ENCODE assay signal across 19 cellular contexts in genomic region chr9:2726620-2727335, GRCh38. TPM values are rescaled to one million over a fixed set of nuclear protein-coding genes. Genes with fewer than 3 reads are reported as not detected.
A peak's percentile ranks its signal among the peaks of the same experiment; 100 is the strongest.
DNase-seq lines count a peak whose midpoint lies in the region; ATAC-seq, FAIRE-seq and TF ChIP-seq lines count a peak whose summit lies in the region.
"Had no signal": no experiment of that assay in that cellular context is flagged by ENCODE, and none has a peak within 500 bp of the region (broad histone marks: within the 10 kb centered on the region; RNA-seq: fewer than 3 reads in every experiment).

No MANE protein-coding gene starts in this region.

- no peaks in the 10 kb centered on the region for H4K20me1 ChIP-seq in endothelial cell of umbilical vein (replicated peaks; ENCODE audit: control insufficient read depth, extremely low read depth, insufficient read depth, low read length)

- H3K4me3 Mint-ChIP-seq in nephron progenitor cell = peak overlapping the region; percentile 57
- H3K4me3 Mint-ChIP-seq: naive thymus-derived CD8-positive, alpha-beta T cell had no signal

- no peak overlapping the region for H3K4me2 ChIP-seq in endothelial cell of umbilical vein (ENCODE audit: insufficient read depth, low read length)

- no peaks in the 10 kb centered on the region for H3K9me3 Mint-ChIP-seq in nephron progenitor cell
- H3K9me3 Mint-ChIP-seq: naive thymus-derived CD8-positive, alpha-beta T cell had no signal

- H3K36me3 ChIP-seq in endothelial cell of umbilical vein (ENCODE audit: control insufficient read depth in 2 of 2, extremely low read depth in 1 of 2, insufficient read depth in 2 of 2, low read length in 2 of 2) = no peaks in the 10 kb centered on the region
- H3K36me3 ChIP-seq: SJCRH30, suprapubic skin had no signal

- no peak overlapping the region for H2AFZ ChIP-seq in endothelial cell of umbilical vein (ENCODE audit: low read depth, low read length)

- ATAC-seq in HG02642 (IDR thresholded peaks at IDR 0.05; ENCODE audit: poor library complexity, unreplicated experiment) = no peak
- no peak for ATAC-seq in stimulated activated naive CD8-positive, alpha-beta T cell treated with anti-CD3 and anti-CD28 coated beads, Interleukin-15, Interleukin-2, amounts not matched to agents 100 U/mL and 50 U/mL, for 24 hours
- no peak for ATAC-seq in sciatic nerve
- ATAC-seq: left ventricle myocardium superior; naive thymus-derived CD8-positive, alpha-beta T cell had no signal

- intact Hi-C loops in endothelial cell of umbilical vein (cut with micrococcal nuclease) = loop anchor here (5.0 kb wide), 2 partner anchors 404 to 484 kb away; no protein-coding TSS in a partner anchor
- intact Hi-C loops in sciatic nerve (cut with DNase I) = no loop called here

- no peak for TF ChIP-seq POLR2A in endothelial cell of umbilical vein (IDR thresholded peaks at IDR 0.05; ENCODE audit: low read depth, low read length)

- peak; percentile 67 for FAIRE-seq in endothelial cell of umbilical vein (lab: Jason Lieb, UNC)
- FAIRE-seq: HepG2 had no signal

- no peak overlapping the region for H3K9ac ChIP-seq in endothelial cell of umbilical vein (replicated peaks; ENCODE audit: extremely low read depth, insufficient read depth, low read length)

- no TSS peak for BruUV-seq in endothelial cell of umbilical vein (replicated peaks; lab: Mats Ljungman, UMichigan)

- TF ChIP-seq CTCF in endothelial cell of umbilical vein (IDR thresholded peaks at IDR 0.05; ENCODE audit: extremely low read depth in 1 of 2, insufficient read depth in 1 of 2, low read depth in 1 of 2, low read length in 2 of 2) (no peak), nephron progenitor cell (IDR thresholded peaks at IDR 0.05) (no peak)

- H3K4me1 Mint-ChIP-seq in nephron progenitor cell = peaks cover 56% of the 10 kb centered on the region

- no peak overlapping the region for H3K4me3 ChIP-seq in endothelial cell of umbilical vein (replicated peaks in 1 of 3; ENCODE audit: insufficient read depth in 1 of 3, low read depth in 1 of 3, low read length in 3 of 3)
- H3K4me3 ChIP-seq: SJCRH30, suprapubic skin had no signal

- no peaks in the 10 kb centered on the region for H3K79me2 ChIP-seq in endothelial cell of umbilical vein (ENCODE audit: control insufficient read depth, insufficient read depth, low read length)

- H3K9me3 ChIP-seq in endothelial cell of umbilical vein (replicated peaks; ENCODE audit: control insufficient read depth, insufficient read depth, low read length) = no peaks in the 10 kb centered on the region
- H3K9me3 ChIP-seq: SJCRH30, suprapubic skin had no signal

- dilution Hi-C loops in endothelial cell of umbilical vein (cut with MboI; ENCODE audit: extremely low pct_ligation_motif_present, low sequenced_read_pairs) = no loop called here

- peaks cover 3% of the 10 kb centered on the region for H3K27me3 Mint-ChIP-seq in nephron progenitor cell (ENCODE audit: low read depth, poor library complexity)
- H3K27me3 Mint-ChIP-seq: naive thymus-derived CD8-positive, alpha-beta T cell had no signal

- no peaks in the 10 kb centered on the region for H3K36me3 Mint-ChIP-seq in nephron progenitor cell (ENCODE audit: low read depth)

- CTCF ChIA-PET in endothelial cell of umbilical vein (lab: Charles Lee) = interaction anchor here (1.1 to 3.8 kb wide), 11 partner anchors 10 to 594 kb away, joined by 3 to 79 read pairs (median 8); partner anchors contain the start of genes KCNV2 and VLDLR

- no peaks in the 10 kb centered on the region for H3K27me3 ChIP-seq in endothelial cell of umbilical vein (ENCODE audit: control insufficient read depth in 2 of 2, insufficient read depth in 2 of 2, low read length in 2 of 2)
- H3K27me3 ChIP-seq: SJCRH30, suprapubic skin had no signal

- H3K4me1 ChIP-seq in endothelial cell of umbilical vein (ENCODE audit: control insufficient read depth, extremely low read depth, insufficient read depth, low read length) = no peaks in the 10 kb centered on the region

- no peaks in the 10 kb centered on the region for H3K9me1 ChIP-seq in endothelial cell of umbilical vein (replicated peaks; ENCODE audit: control insufficient read depth, extremely low read depth, insufficient read depth, low read length)

- POLR2A ChIA-PET in endothelial cell of umbilical vein (lab: Charles Lee) = no interaction called here

- DNase-seq in Daoy (ENCODE audit: low read depth) = peak; percentile 54
- DNase-seq in M059J (ENCODE audit: low read depth) = peak; percentile 84
- no peak for DNase-seq in endothelial cell of umbilical vein (ENCODE audit: low read depth, low spot score)
- no peak for DNase-seq in nephron progenitor cell
- DNase-seq in stimulated activated naive CD8-positive, alpha-beta T cell treated with anti-CD3 and anti-CD28 coated beads, Interleukin-15, Interleukin-2, amounts not matched to agents 100 U/mL and 50 U/mL, for 24 hours = no peak
- no peak for DNase-seq in cerebellar nuclear complex (lab: John Stamatoyannopoulos, UW)
- no peak for DNase-seq in sciatic nerve (ENCODE audit: low spot score)
- DNase-seq: activated CD4-positive, alpha-beta T cell treated with anti-CD3 and anti-CD28 coated beads, Interleukin-2, amount 50 U/mL, for 48 hours; Calu3; cortex of kidney; left ventricle myocardium superior; naive thymus-derived CD8-positive, alpha-beta T cell; NCI-H1105; NCI-H446; SJCRH30 had no signal

- no peak overlapping the region for H3K27ac ChIP-seq in endothelial cell of umbilical vein (ENCODE audit: insufficient read depth, low read depth, low read length)
- H3K27ac ChIP-seq: SJCRH30, suprapubic skin had no signal

- H3K27ac Mint-ChIP-seq in nephron progenitor cell = no peak overlapping the region
- H3K27ac Mint-ChIP-seq: naive thymus-derived CD8-positive, alpha-beta T cell had no signal

TF ChIP-seq in endothelial cell of umbilical vein, 7 proteins besides CTCF, POLR2A, EP300 and RAD21:
- TF ChIP-seq JUN (IDR thresholded peaks at IDR 0.05; ENCODE audit: borderline replicate concordance, insufficient read depth, insufficient read length, low read depth) (peak; percentile 12), GATA2 (IDR thresholded peaks at IDR 0.05; ENCODE audit: insufficient read depth, insufficient read length, low read depth, low read length) (no peak), FOS (IDR thresholded peaks at IDR 0.05; ENCODE audit: borderline replicate concordance, insufficient read depth, low read length) (peak; percentile 47)

RNA-seq across cellular contexts. Expression of gene KCNV2, which starts 9.5 kb away (rescaled TPM):
- total RNA-seq in Daoy (2014; rRNA removed; shearing (Covaris generic)) = not detected in 2 replicates
- total RNA-seq in M059J (2014; rRNA removed; shearing (Covaris generic)) = not detected in 2 replicates
- total RNA-seq in endothelial cell of umbilical vein (not detected in 2 replicates), sciatic nerve (not detected)
- not detected in 2 replicates for polyA plus RNA-seq in endothelial cell of umbilical vein
- polyA plus RNA-seq in endothelial cell of umbilical vein (2011; cell fraction: cytosol; rRNA removed) = not detected in 2 replicates
- polyA plus RNA-seq in endothelial cell of umbilical vein (2011; cell fraction: nucleus; rRNA removed) = not detected in 2 replicates
- polyA plus RNA-seq in endothelial cell of umbilical vein (2012) = 0.07 TPM in 1 of 2 replicates, not detected in the other
- not detected in 2 replicates for polyA minus RNA-seq in endothelial cell of umbilical vein
- not detected for polyA minus RNA-seq in endothelial cell of umbilical vein (2011; cell fraction: cytosol; rRNA and poly(A)+ RNA removed)
- not detected in 2 replicates for polyA minus RNA-seq in endothelial cell of umbilical vein (2011; cell fraction: nucleus; rRNA and poly(A)+ RNA removed)
- total RNA-seq: Calu3; HepG2; left ventricle myocardium superior; naive thymus-derived CD8-positive, alpha-beta T cell; pulmonary artery endothelial cell; SJCRH30; suprapubic skin had no signal
- polyA plus RNA-seq: HepG2; naive thymus-derived CD8-positive, alpha-beta T cell had no signal

Comparison
In these comparisons a context has a peak if more than half of its experiments do, and no peak if none do; other contexts are left out.
1. DNase-seq: peak in Daoy (single experiment) and M059J (single experiment); none in endothelial cell of umbilical vein (single experiment), nephron progenitor cell (single experiment), stimulated activated naive CD8-positive, alpha-beta T cell treated with anti-CD3 and anti-CD28 coated beads, Interleukin-15, Interleukin-2, amounts not matched to agents 100 U/mL and 50 U/mL, for 24 hours (single experiment), cerebellar nuclear complex (0 of 2) and sciatic nerve (single experiment).